25 cellular contexts compared by ENCODE assay signal in the genomic region with DNA sequence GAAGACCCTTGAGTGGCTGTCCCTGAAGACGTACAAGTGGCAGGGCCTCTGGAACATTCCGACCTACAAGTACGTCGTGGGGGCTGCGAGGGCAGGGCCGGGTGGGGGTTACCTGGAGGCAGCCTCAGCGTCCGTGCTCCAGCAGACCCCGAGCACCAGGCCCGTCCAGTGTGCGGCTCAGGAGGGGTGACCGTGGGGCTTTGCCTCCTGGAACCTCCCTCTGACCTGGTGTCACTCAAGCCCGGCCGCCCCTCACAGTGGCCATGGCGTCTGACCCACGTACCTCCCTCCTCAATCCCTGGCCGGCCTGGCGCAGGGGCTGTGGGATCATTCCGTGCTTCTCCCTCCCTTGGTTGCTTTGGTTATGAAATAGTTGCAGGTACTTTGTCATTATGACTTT. TPM values are rescaled to one million over a fixed set of nuclear protein-coding genes. Genes with fewer than 3 reads are reported as not detected.
"Had no signal": no experiment of that assay in that cellular context is flagged by ENCODE, and none has a peak within 500 bp of the region (broad histone marks: within the 10 kb centered on the region; RNA-seq: fewer than 3 reads in every experiment).

No MANE protein-coding gene starts in this region.

- H3K9me3 Mint-ChIP-seq: activated CD4-positive, alpha-beta memory T cell treated with anti-CD3 and anti-CD28 coated beads for 36 hours; activated CD4-positive, alpha-beta T cell treated with anti-CD3 and anti-CD28 coated beads, Interleukin-2, amount 10 ng/mL, durations not matched to agents 7 days and 5 days; activated naive CD4-positive, alpha-beta T cell treated with anti-CD3 and anti-CD28 coated beads for 36 hours; activated T-helper 17 cell treated with anti-CD3 and anti-CD28 coated beads, Interleukin-2, amount 50 U/mL, for 72 hours; T-cell had no signal

- DNase-seq: activated CD4-positive, alpha-beta memory T cell treated with anti-CD3 and anti-CD28 coated beads for 36 hours; activated CD4-positive, alpha-beta T cell treated with anti-CD3 and anti-CD28 coated beads, Interleukin-2, amount 10 ng/mL, durations not matched to agents 7 days and 5 days; activated CD4-positive, CD25-positive, alpha-beta regulatory T cell; activated CD8-positive, alpha-beta memory T cell treated with anti-CD3 and anti-CD28 coated beads for 24 hours; activated gamma-delta T cell; activated naive CD4-positive, alpha-beta T cell treated with anti-CD3 and anti-CD28 coated beads for 36 hours; activated T-cell treated with anti-CD3 and anti-CD28 coated beads, Interleukin-2, amount 50 U/mL, for 48 hours; brain microvascular endothelial cell; NCI-H1092 treated with DMSO at 0.1 percent for 48 hours; NCI-H1417 treated with DMSO at 0.1 percent for 48 hours; NCI-H1694; NCI-H2029 treated with DMSO at 0.1 percent for 48 hours; NCI-H345; NCI-H510A; NCI-H69; NK-92 treated with Interleukin-12 subunit alpha and Interleukin-12 subunit beta, amount 100 ng/mL, for 24 hours; OCI-M1; SHP77 treated with DMSO at 0.1 percent for 48 hours; T-cell had no signal

- H3K27ac Mint-ChIP-seq: activated CD4-positive, alpha-beta memory T cell treated with anti-CD3 and anti-CD28 coated beads for 36 hours; activated CD4-positive, alpha-beta T cell treated with anti-CD3 and anti-CD28 coated beads, Interleukin-2, amount 10 ng/mL, durations not matched to agents 7 days and 5 days; activated naive CD4-positive, alpha-beta T cell treated with anti-CD3 and anti-CD28 coated beads for 36 hours; activated naive CD8-positive, alpha-beta T cell; activated T-helper 17 cell treated with anti-CD3 and anti-CD28 coated beads, Interleukin-2, amount 50 U/mL, for 72 hours; T-cell had no signal

- H3K36me3 ChIP-seq: cardiac muscle cell had no signal

- H3K4me3 Mint-ChIP-seq: activated CD4-positive, alpha-beta memory T cell treated with anti-CD3 and anti-CD28 coated beads for 36 hours; activated CD4-positive, alpha-beta T cell treated with anti-CD3 and anti-CD28 coated beads, Interleukin-2, amount 10 ng/mL, durations not matched to agents 7 days and 5 days; activated naive CD4-positive, alpha-beta T cell treated with anti-CD3 and anti-CD28 coated beads for 36 hours; activated naive CD8-positive, alpha-beta T cell; activated T-helper 17 cell treated with anti-CD3 and anti-CD28 coated beads, Interleukin-2, amount 50 U/mL, for 72 hours; T-cell had no signal

- H3K4me3 ChIP-seq: cardiac muscle cell had no signal

- H3K36me3 Mint-ChIP-seq: activated naive CD8-positive, alpha-beta T cell had no signal

- H3K4me1 Mint-ChIP-seq: activated CD4-positive, alpha-beta T cell treated with anti-CD3 and anti-CD28 coated beads, Interleukin-2, amount 10 ng/mL, durations not matched to agents 7 days and 5 days; activated T-helper 17 cell treated with anti-CD3 and anti-CD28 coated beads, Interleukin-2, amount 50 U/mL, for 72 hours; T-cell had no signal

- H3K27ac ChIP-seq: brain microvascular endothelial cell, cardiac muscle cell, KMS-11, VCaP had no signal

- H3K27me3 Mint-ChIP-seq: activated CD4-positive, alpha-beta memory T cell treated with anti-CD3 and anti-CD28 coated beads for 36 hours; activated CD4-positive, alpha-beta T cell treated with anti-CD3 and anti-CD28 coated beads, Interleukin-2, amount 10 ng/mL, durations not matched to agents 7 days and 5 days; activated naive CD8-positive, alpha-beta T cell; activated T-helper 17 cell treated with anti-CD3 and anti-CD28 coated beads, Interleukin-2, amount 50 U/mL, for 72 hours; T-cell had no signal

- ATAC-seq: activated T-helper 17 cell treated with anti-CD3 and anti-CD28 coated beads, Interleukin-2, amount 50 U/mL, for 72 hours; T-cell had no signal

- H3K27me3 ChIP-seq: brain microvascular endothelial cell, cardiac muscle cell had no signal

RNA-seq across cellular contexts. Expression of a gene that starts 46.8 kb away (rescaled TPM):
- total RNA-seq: SK-MEL-5 had no signal
